Comparison of ENCODE assay signal across 13 cellular contexts in the genomic region with DNA sequence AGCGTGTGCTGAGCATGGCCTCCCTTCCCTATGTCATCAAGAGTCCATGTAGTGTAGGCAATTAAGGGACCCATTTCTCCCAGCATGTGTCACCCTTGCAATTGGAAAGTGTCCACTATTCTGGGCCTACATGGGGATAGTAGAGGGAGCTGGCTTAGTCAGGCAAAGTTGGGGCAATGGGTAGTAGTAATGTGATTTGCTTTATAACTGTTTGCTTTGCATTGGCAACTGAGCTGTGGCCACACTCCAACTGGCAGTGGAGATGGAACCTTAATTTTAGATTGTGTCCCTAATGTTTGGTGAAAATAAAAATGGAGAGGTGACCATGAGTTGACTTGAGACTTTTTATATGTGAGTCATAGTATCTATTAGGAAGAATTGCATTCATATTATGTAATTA.
A peak's percentile ranks its signal among the peaks of the same experiment; 100 is the strongest.
DNase-seq lines count a peak whose midpoint lies in the region; ATAC-seq, FAIRE-seq and TF ChIP-seq lines count a peak whose summit lies in the region.
"Had no signal": no experiment of that assay in that cellular context is flagged by ENCODE, and none has a peak within 500 bp of the region (broad histone marks: within the 10 kb centered on the region; RNA-seq: fewer than 3 reads in every experiment).

No MANE protein-coding gene starts in this region.

- H3K4me3 ChIP-seq in heart left ventricle = no peak overlapping the region
- no peak overlapping the region for H3K4me3 ChIP-seq in brain microvascular endothelial cell (ENCODE audit: low read depth, low read length)

- H3K36me3 ChIP-seq in heart left ventricle (no peaks in the 10 kb centered on the region), brain microvascular endothelial cell (replicated peaks) (no peaks in the 10 kb centered on the region)

- peaks cover 5% of the 10 kb centered on the region for H3K9me3 Mint-ChIP-seq in neural crest cell
- H3K9me3 Mint-ChIP-seq: HFFc6 had no signal

- H3K27ac ChIP-seq in heart left ventricle = peak overlapping the region in 2 of 12 donors; percentile 5 to 20
- H3K27ac ChIP-seq in brain microvascular endothelial cell = no peak overlapping the region

- peaks cover 0 to 53% (median 10%) of the 10 kb centered on the region in 12 donors for H3K4me1 ChIP-seq in heart left ventricle
- H3K4me1 ChIP-seq: Caco-2 had no signal

- DNase-seq in heart left ventricle (peak in 2 of 5 donors; percentile 13 to 30), left cardiac atrium (no peak), M059J (ENCODE audit: low read depth) (peak; percentile 37), neural crest cell (ENCODE audit: low read depth, low spot score) (no peak), brain microvascular endothelial cell (no peak), retina (no peak), D721Med (ENCODE audit: insufficient read length, low spot score) (no peak)
- DNase-seq: Caco-2; CD8-positive, alpha-beta memory T cell; DMS53; HCEC 1CT; HFFc6 had no signal

- ATAC-seq in heart left ventricle (peak in 3 of 4 donors; percentile 29 to 61 (median 60)), left cardiac atrium (no peak)

- H3K4me3 Mint-ChIP-seq in neural crest cell = no peak overlapping the region
- H3K4me3 Mint-ChIP-seq: CD8-positive, alpha-beta memory T cell; HFFc6 had no signal

- no peak for TF ChIP-seq CTCF in heart left ventricle (IDR thresholded peaks at IDR 0.05)
- TF ChIP-seq CTCF in neural crest cell (conservative IDR thresholded peaks at IDR 0.05) = no peak
- no peak for TF ChIP-seq CTCF in brain microvascular endothelial cell (IDR thresholded peaks at IDR 0.05; ENCODE audit: low read depth, low read length, missing control alignments)
- TF ChIP-seq CTCF in D721Med (IDR thresholded peaks at IDR 0.05; ENCODE audit: insufficient read depth, missing control alignments) = no peak

- no peak for FAIRE-seq in D721Med (lab: Jason Lieb, UNC)
- FAIRE-seq: A204.1 had no signal

- in situ Hi-C loops in brain microvascular endothelial cell (cut with HindIII; ENCODE audit: low pct_ligation_motif_present, low sequenced_read_pairs) = no loop called here

- intact Hi-C loops in heart left ventricle (cut with DNase I) = no loop called here
- intact Hi-C loops in left cardiac atrium (cut with DNase I) = no loop called here

- peaks cover 2% of the 10 kb centered on the region for H3K36me3 Mint-ChIP-seq in neural crest cell (ENCODE audit: low read depth)
- H3K36me3 Mint-ChIP-seq: CD8-positive, alpha-beta memory T cell had no signal

- WGBS in heart left ventricle, 4 donors = 96 to 100% (median 99%) methylated on average over 1 of the region's 1 CpG

- peak overlapping the region; percentile 48 for H3K27ac Mint-ChIP-seq in neural crest cell (ENCODE audit: unreplicated experiment)
- H3K27ac Mint-ChIP-seq: CD8-positive, alpha-beta memory T cell; HFFc6 had no signal

- no peaks in the 10 kb centered on the region for H3K27me3 ChIP-seq in heart left ventricle
- no peaks in the 10 kb centered on the region for H3K27me3 ChIP-seq in brain microvascular endothelial cell (replicated peaks)

- peaks cover 11% of the 10 kb centered on the region for H3K27me3 Mint-ChIP-seq in neural crest cell (ENCODE audit: low read depth)
- H3K27me3 Mint-ChIP-seq: CD8-positive, alpha-beta memory T cell had no signal

- peaks cover 20% of the 10 kb centered on the region for H3K4me1 Mint-ChIP-seq in neural crest cell
- H3K4me1 Mint-ChIP-seq: CD8-positive, alpha-beta memory T cell had no signal

- H3K9me3 ChIP-seq in heart left ventricle = no peaks in the 10 kb centered on the region
- H3K9me3 ChIP-seq: Caco-2 had no signal

- no peak for TF ChIP-seq POLR2A in heart left ventricle (IDR thresholded peaks at IDR 0.05)

Comparison
In these comparisons a context has a peak if more than half of its experiments do, and no peak if none do; other contexts are left out.
1. ATAC-seq: peak in heart left ventricle (3 of 4); none in left cardiac atrium (0 of 2).